13 cellular contexts compared by ENCODE assay signal in the genomic region with DNA sequence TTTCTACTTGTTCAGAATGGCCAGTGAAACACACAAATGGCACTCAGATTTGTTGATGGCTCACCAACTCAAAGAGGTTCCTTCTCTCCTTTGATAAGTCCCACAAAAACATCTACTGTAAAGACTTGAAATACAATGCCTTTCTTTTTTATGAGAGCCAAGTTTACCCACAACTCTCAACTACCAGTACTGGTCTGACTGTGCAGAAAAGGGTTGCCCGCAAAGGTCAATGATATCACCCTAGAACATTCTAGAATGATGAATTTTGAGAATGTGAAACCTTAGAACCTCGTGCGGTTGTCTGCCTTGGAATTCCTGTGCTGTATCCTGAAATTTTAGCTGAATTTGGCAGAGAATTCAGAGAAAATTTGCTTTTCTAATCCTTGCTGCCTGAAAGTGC. TPM values are rescaled to one million over a fixed set of nuclear protein-coding genes. Genes with fewer than 3 reads are reported as not detected.
DNase-seq lines count a peak whose midpoint lies in the region; ATAC-seq lines count a peak whose summit lies in the region.
"Had no signal": no experiment of that assay in that cellular context is flagged by ENCODE, and none has a peak within 500 bp of the region (broad histone marks: within the 10 kb centered on the region; RNA-seq: fewer than 3 reads in every experiment).

No MANE protein-coding gene starts in this region.

- H4K20me1 ChIP-seq in Karpas-422 (ENCODE audit: insufficient read depth, low read depth, low read length): no peaks in the 10 kb centered on the region

- DNase-seq in activated CD8-positive, alpha-beta memory T cell treated with anti-CD3 and anti-CD28 coated beads, Interleukin-2, amount 50 U/mL, for 48 hours: peak; percentile 38
- no peak for DNase-seq in activated CD8-positive, alpha-beta memory T cell treated with anti-CD3 and anti-CD28 coated beads for 24 hours
- DNase-seq in Karpas-422 (no peak), medulla oblongata (ENCODE audit: extremely low spot score) (no peak), occipital lobe (lab: John Stamatoyannopoulos, UW) (no peak), HPDE6-E6E7 (ENCODE audit: extremely low spot score) (no peak)
- no peak for DNase-seq in stimulated activated naive CD8-positive, alpha-beta T cell treated with anti-CD3 and anti-CD28 coated beads, Interleukin-15, Interleukin-2, amounts not matched to agents 100 U/mL and 50 U/mL, for 24 hours
- DNase-seq: NCI-H510A; ovary; stimulated activated CD4-positive, alpha-beta T cell treated with anti-CD3 and anti-CD28 coated beads, Interleukin-4, amount 100 ng/mL, for 1 hour; thyroid gland had no signal

- H3K4me3 ChIP-seq in Karpas-422 (ENCODE audit: low read length): no peak overlapping the region
- H3K4me3 ChIP-seq: ovary, SK-N-MC, thyroid gland had no signal

- H3K9me2 ChIP-seq in Karpas-422 (replicated peaks; ENCODE audit: insufficient read depth, low read length): no peaks in the 10 kb centered on the region

- no peak overlapping the region for H3K27ac ChIP-seq in Karpas-422 (ENCODE audit: low read length)
- H3K27ac ChIP-seq: ovary, SK-N-MC, thyroid gland had no signal

- H2AFZ ChIP-seq in Karpas-422 (ENCODE audit: low read length): no peak overlapping the region

- no peaks in the 10 kb centered on the region for H3K9me3 ChIP-seq in Karpas-422 (ENCODE audit: low read length)
- H3K9me3 ChIP-seq: ovary, thyroid gland had no signal

- no peaks in the 10 kb centered on the region for H3K36me3 ChIP-seq in Karpas-422 (ENCODE audit: insufficient read depth, low read length)
- H3K36me3 ChIP-seq: ovary, thyroid gland had no signal

- peak overlapping the region; percentile 52 for H3K4me2 ChIP-seq in Karpas-422 (ENCODE audit: low read depth, low read length, poor library complexity, severe bottlenecking)

- H3K4me1 ChIP-seq in Karpas-422 (ENCODE audit: low read length): peaks cover 19% of the 10 kb centered on the region
- H3K4me1 ChIP-seq: thyroid gland had no signal

- H3K9ac ChIP-seq in Karpas-422 (ENCODE audit: low read length): no peak overlapping the region

- no peaks in the 10 kb centered on the region for H3K79me2 ChIP-seq in Karpas-422 (ENCODE audit: low read length)

- ATAC-seq in HG02571 (IDR thresholded peaks at IDR 0.05; ENCODE audit: unreplicated experiment): peak; percentile 71
- peak; percentile 74 for ATAC-seq in stimulated activated naive CD8-positive, alpha-beta T cell treated with anti-CD3 and anti-CD28 coated beads, Interleukin-15, Interleukin-2, amounts not matched to agents 100 U/mL and 50 U/mL, for 24 hours

- no peaks in the 10 kb centered on the region for H3K27me3 ChIP-seq in Karpas-422 (ENCODE audit: low read length)
- H3K27me3 ChIP-seq: ovary, thyroid gland had no signal

RNA-seq across cellular contexts. Expression of a gene that starts 19.1 kb away (rescaled TPM):
- total RNA-seq in Karpas-422 (2014; rRNA removed; shearing (Covaris generic); ENCODE audit: low replicate concordance): 39.3 and 61.5 TPM in 2 replicates
- total RNA-seq in occipital lobe: 139 TPM
